Comparison of ENCODE assay signal across 27 cellular contexts in genomic region chr10:30192846-30193608, GRCh38.
DNase-seq lines count a peak whose midpoint lies in the region; ATAC-seq, FAIRE-seq and TF ChIP-seq lines count a peak whose summit lies in the region.
"Had no signal": no experiment of that assay in that cellular context is flagged by ENCODE, and none has a peak within 500 bp of the region (broad histone marks: within the 10 kb centered on the region; RNA-seq: fewer than 3 reads in every experiment).

No MANE protein-coding gene starts in this region.

- H3K4me2 ChIP-seq in GM12878 (ENCODE audit: control insufficient read depth, insufficient read depth), result no peak overlapping the region

- TF ChIP-seq CTCF in GM12878 (IDR thresholded peaks at IDR 0.05 in 2 of 3, conservative IDR thresholded peaks at IDR 0.05 in 1 of 3; ENCODE audit: control insufficient read depth in 2 of 3, extremely low read depth in 1 of 3, insufficient read depth in 1 of 3, low read depth in 3 of 3, low read length in 3 of 3) (no peak), HFFc6 (IDR thresholded peaks at IDR 0.05) (no peak)

- no peaks in the 10 kb centered on the region for H3K27me3 ChIP-seq in GM12878 (replicated peaks in 1 of 2; ENCODE audit: control insufficient read depth in 2 of 2, insufficient read depth in 2 of 2, low read length in 1 of 2)
- H3K27me3 ChIP-seq: gastroesophageal sphincter, neutrophil had no signal

- no peak overlapping the region for H2AFZ ChIP-seq in GM12878 (ENCODE audit: control insufficient read depth, low read depth, low read length)

- POLR2A ChIA-PET in GM12878 (lab: Charles Lee), result no interaction called here

- intact Hi-C loops in GM12878 (cut with micrococcal nuclease; ENCODE audit: unreplicated experiment), result no loop called here

- H3K9ac ChIP-seq in GM12878 (ENCODE audit: control insufficient read depth, insufficient read depth, low read length), result no peak overlapping the region

- H3K9me3 ChIP-seq in GM12878 (replicated peaks; ENCODE audit: control insufficient read depth, insufficient read depth, low read length), result peaks cover 2% of the 10 kb centered on the region; the same call in 1 of the 3 replicates
- H3K9me3 ChIP-seq: neutrophil, suprapubic skin had no signal

- H3K79me2 ChIP-seq in GM12878 (ENCODE audit: control insufficient read depth, insufficient read depth, low read length), result no peaks in the 10 kb centered on the region

- H3K36me3 ChIP-seq in GM12878 (ENCODE audit: control insufficient read depth in 2 of 2, insufficient read depth in 2 of 2, low read length in 1 of 2), result no peaks in the 10 kb centered on the region
- H3K36me3 ChIP-seq: esophagus squamous epithelium, gastroesophageal sphincter, neutrophil, suprapubic skin had no signal

- WGBS in GM12878 (ENCODE audit: insufficient coverage, insufficient replicate concordance, low lambda C conversion rate, missing lambda C conversion rate), result 0% methylated on average over 5 of the region's 5 CpGs

- no peaks in the 10 kb centered on the region for H4K20me1 ChIP-seq in GM12878 (ENCODE audit: control insufficient read depth, insufficient read depth)

- no peak for TF ChIP-seq EP300 in GM12878 (IDR thresholded peaks at IDR 0.05; ENCODE audit: borderline replicate concordance in 1 of 2, control insufficient read depth in 1 of 2, low read depth in 2 of 2, low read length in 2 of 2)

- no peaks in the 10 kb centered on the region for H3K4me1 Mint-ChIP-seq in activated T-cell treated with anti-CD3 and anti-CD28 coated beads, Interleukin-2, amount 50 U/mL, for 72 hours (ENCODE audit: low read depth)
- H3K4me1 Mint-ChIP-seq in HFFc6 (ENCODE audit: low read depth), result peaks cover 12% of the 10 kb centered on the region
- H3K4me1 Mint-ChIP-seq: WTC11 had no signal

- SMC1A ChIA-PET in GM12878 (lab: Charles Lee; ENCODE audit: uncharacterized antibody, unreplicated experiment), result no interaction called here

- H3K36me3 Mint-ChIP-seq in activated T-cell treated with anti-CD3 and anti-CD28 coated beads, Interleukin-2, amount 50 U/mL, for 72 hours (ENCODE audit: insufficient read depth in 2 of 2), result no peaks in the 10 kb centered on the region
- H3K36me3 Mint-ChIP-seq in HFFc6 (ENCODE audit: low read depth), result peaks cover 8% of the 10 kb centered on the region; the same call in 1 of the 2 replicates
- H3K36me3 Mint-ChIP-seq: WTC11 had no signal

- ATAC-seq in GM19467 (IDR thresholded peaks at IDR 0.05; ENCODE audit: unreplicated experiment) (peak; percentile 77), HG02981 (IDR thresholded peaks at IDR 0.05; ENCODE audit: unreplicated experiment) (peak; percentile 69), GM12878 (peak; percentile 67)
- ATAC-seq in activated T-cell treated with anti-CD3 and anti-CD28 coated beads, Interleukin-2, amount 50 U/mL, for 72 hours (replicated peaks in 1 of 2), result no peak
- ATAC-seq: gastroesophageal sphincter, psoas muscle, Right ventricle myocardium inferior, WTC11 had no signal

- RAD21 ChIA-PET in GM12878 (lab: Charles Lee; ENCODE audit: unreplicated experiment), result no interaction called here

- TF ChIP-seq RAD21 in GM12878 (IDR thresholded peaks at IDR 0.05; ENCODE audit: insufficient read depth, low read depth, low read length), result no peak

- in situ Hi-C loops in GM12878 (cut with MboI), result no loop called here

- FAIRE-seq in GM18507 (lab: Jason Lieb, UNC) (peak; percentile 24), GM12878 (lab: Jason Lieb, UNC) (no peak)

- H3K27ac ChIP-seq in GM12878 (ENCODE audit: control insufficient read depth, insufficient read depth), result no peak overlapping the region
- H3K27ac ChIP-seq: esophagus squamous epithelium, gastroesophageal sphincter, neutrophil, psoas muscle, suprapubic skin had no signal

- TF ChIP-seq POLR2A in GM12878 (IDR thresholded peaks at IDR 0.05; ENCODE audit: low read depth, low read length), result no peak

- H3K4me3 Mint-ChIP-seq in activated T-cell treated with anti-CD3 and anti-CD28 coated beads, Interleukin-2, amount 50 U/mL, for 72 hours, result no peak overlapping the region
- no peak overlapping the region for H3K4me3 Mint-ChIP-seq in HFFc6
- H3K4me3 Mint-ChIP-seq: WTC11 had no signal

- CTCF ChIA-PET in GM12878 (lab: Yijun Ruan, JAX), result interaction anchor here (1.0 kb wide), 1 partner anchor 21 kb away, joined by 3 read pairs; no protein-coding TSS in a partner anchor

- DNase-seq in GM18507 (ENCODE audit: extremely low spot score, insufficient read length, low read depth) (no peak), GM12878 (ENCODE audit: low read depth, low spot score) (peak; percentile 9), NCI-H1105 (lab: John Stamatoyannopoulos, UW) (no peak), HFFc6 (no peak), mucosa of gallbladder (ENCODE audit: low spot score) (no peak)
- no peak for DNase-seq in activated T-cell treated with anti-CD3 and anti-CD28 coated beads, Interleukin-2, amount 50 U/mL, for 72 hours
- DNase-seq: ACHN; activated CD4-positive, alpha-beta T cell treated with anti-CD3 and anti-CD28 coated beads, Interleukin-2, amount 50 U/mL, for 4 hours; activated effector memory CD4-positive, alpha-beta T cell treated with Interleukin-2 at 50 U/mL for 16 hours; C1 segment of cervical spinal cord; effector memory CD4-positive, alpha-beta T cell; EL; esophagus squamous epithelium; Kasumi-1; NCI-H1048; NCI-H2029; NCI-H345; NCI-H774; psoas muscle; T-helper 9 cell had no signal

- H3K27ac Mint-ChIP-seq in activated T-cell treated with anti-CD3 and anti-CD28 coated beads, Interleukin-2, amount 50 U/mL, for 72 hours, result no peak overlapping the region
- H3K27ac Mint-ChIP-seq in HFFc6, result no peak overlapping the region
- H3K27ac Mint-ChIP-seq: WTC11 had no signal

- H3K27me3 Mint-ChIP-seq in activated T-cell treated with anti-CD3 and anti-CD28 coated beads, Interleukin-2, amount 50 U/mL, for 72 hours (ENCODE audit: low read depth), result peaks cover 9% of the 10 kb centered on the region
- peaks cover 25% of the 10 kb centered on the region for H3K27me3 Mint-ChIP-seq in HFFc6 (ENCODE audit: insufficient read depth)

- no TSS peak for BruUV-seq in GM12878 (replicated peaks; lab: Mats Ljungman, UMichigan)

- no peak overlapping the region for H3K4me3 ChIP-seq in GM12878
- H3K4me3 ChIP-seq: esophagus squamous epithelium, gastroesophageal sphincter, psoas muscle, suprapubic skin had no signal

- H3K4me1 ChIP-seq in GM12878 (ENCODE audit: control insufficient read depth, insufficient read depth, low read length), result no peaks in the 10 kb centered on the region
- H3K4me1 ChIP-seq: psoas muscle had no signal

- H3K9me3 Mint-ChIP-seq in activated T-cell treated with anti-CD3 and anti-CD28 coated beads, Interleukin-2, amount 50 U/mL, for 72 hours, result peaks cover 0 to 4% of the 10 kb centered on the region in 2 donors
- peaks cover 17% of the 10 kb centered on the region for H3K9me3 Mint-ChIP-seq in HFFc6

TF ChIP-seq in GM12878, 131 proteins besides CTCF, POLR2A, EP300 and RAD21:
- TF ChIP-seq REST (IDR thresholded peaks at IDR 0.05; ENCODE audit: low read depth, low read length) (no peak), HSF1 (IDR thresholded peaks at IDR 0.05; ENCODE audit: low read depth, low read length) (no peak), FOXM1 (IDR thresholded peaks at IDR 0.05; ENCODE audit: low read depth, low read length) (no peak), RAD51 (IDR thresholded peaks at IDR 0.05) (peak; percentile 33; the same call in 1 of the 2 replicates)

Comparison
In these comparisons a context has a peak if more than half of its experiments do, and no peak if none do; other contexts are left out.
1. ATAC-seq: peak in GM19467 (single experiment), HG02981 (single experiment) and GM12878 (single experiment); none in activated T-cell treated with anti-CD3 and anti-CD28 coated beads, Interleukin-2, amount 50 U/mL, for 72 hours (0 of 2).